ENCODE assay signal across 11 cellular contexts in the genomic region with DNA sequence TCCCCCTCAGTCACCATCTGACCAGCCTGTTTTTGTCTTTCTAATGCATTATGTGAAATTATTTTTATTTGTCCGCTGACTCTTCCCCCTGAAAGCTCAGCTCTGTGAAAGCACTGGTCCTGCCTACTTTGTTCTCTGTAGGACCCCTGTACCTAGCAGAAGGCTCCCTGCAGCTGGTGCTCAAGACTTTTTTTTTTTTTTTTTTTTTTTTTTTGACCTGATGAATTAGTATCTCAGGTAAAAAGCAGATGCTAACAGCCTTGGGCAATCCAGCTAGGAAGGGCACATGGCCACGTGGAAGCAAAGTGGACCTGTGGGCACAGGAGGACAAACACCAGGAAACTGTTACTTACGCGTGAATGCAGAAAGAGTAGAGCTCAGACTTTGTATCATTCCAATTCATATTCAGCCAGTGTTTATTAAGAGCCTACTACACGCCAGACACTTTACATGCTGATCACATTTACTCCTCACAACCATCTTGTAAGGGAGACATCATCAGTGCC. TPM values are rescaled to one million over a fixed set of nuclear protein-coding genes. Genes with fewer than 3 reads are reported as not detected.
A peak's percentile ranks its signal among the peaks of the same experiment; 100 is the strongest.
DNase-seq lines count a peak whose midpoint lies in the region; ATAC-seq and TF ChIP-seq lines count a peak whose summit lies in the region.
"Had no signal": no experiment of that assay in that cellular context is flagged by ENCODE, and none has a peak within 500 bp of the region (broad histone marks: within the 10 kb centered on the region; RNA-seq: fewer than 3 reads in every experiment).

No MANE protein-coding gene starts in this region.

- DNase-seq in DMS53 (lab: John Stamatoyannopoulos, UW) (peak; percentile 31), DMS53 treated with DMSO at 0.1 percent for 48 hours (lab: John Stamatoyannopoulos, UW; ENCODE audit: unreplicated experiment) (no peak), T-helper 17 cell (no peak), glutamatergic neuron (no peak), erythroblast (lab: John Stamatoyannopoulos, UW) (no peak), NCI-H82 treated with DMSO at 0.1 percent for 48 hours (lab: John Stamatoyannopoulos, UW; ENCODE audit: unreplicated experiment) (no peak), glomerular visceral epithelial cell (ENCODE audit: extremely low spot score) (no peak)

- H3K27me3 Mint-ChIP-seq in T-helper 17 cell (no peaks in the 10 kb centered on the region), glutamatergic neuron (ENCODE audit: unreplicated experiment) (peaks cover 11% of the 10 kb centered on the region)

- H3K4me3 Mint-ChIP-seq in T-helper 17 cell (peak overlapping the region; percentile 99), glutamatergic neuron (ENCODE audit: unreplicated experiment) (peak overlapping the region; percentile 89)

- H3K36me3 Mint-ChIP-seq in T-helper 17 cell (ENCODE audit: low read depth) = peaks cover 9% of the 10 kb centered on the region
- H3K36me3 Mint-ChIP-seq in glutamatergic neuron (ENCODE audit: unreplicated experiment) = no peaks in the 10 kb centered on the region

- peaks cover 12% of the 10 kb centered on the region for H3K4me1 ChIP-seq in skeletal muscle satellite cell (ENCODE audit: control insufficient read depth, insufficient read depth, low read length)
- H3K4me1 ChIP-seq: foreskin keratinocyte had no signal

- peaks cover 6% of the 10 kb centered on the region for H3K9me3 Mint-ChIP-seq in glutamatergic neuron (ENCODE audit: unreplicated experiment)

- peaks cover 41% of the 10 kb centered on the region for H3K36me3 ChIP-seq in skeletal muscle satellite cell (ENCODE audit: insufficient read depth, low read length)

- TF ChIP-seq CTCF in glutamatergic neuron (IDR thresholded peaks at IDR 0.05; ENCODE audit: partially characterized antibody, unreplicated experiment) = no peak

- ATAC-seq in T-helper 17 cell = no peak

- H3K4me1 Mint-ChIP-seq in T-helper 17 cell (peaks cover 47% of the 10 kb centered on the region), glutamatergic neuron (ENCODE audit: low read depth, unreplicated experiment) (peaks cover 14% of the 10 kb centered on the region)

- peak overlapping the region; percentile 92 for H3K4me2 ChIP-seq in skeletal muscle satellite cell (ENCODE audit: low read length)

- H3K27ac Mint-ChIP-seq in T-helper 17 cell (peak overlapping the region; percentile 83), glutamatergic neuron (ENCODE audit: unreplicated experiment) (peak overlapping the region; percentile 95)

- H3K4me3 ChIP-seq in skeletal muscle satellite cell (ENCODE audit: low read length) = peak overlapping the region; percentile 89

- H3K9ac ChIP-seq in skeletal muscle satellite cell (ENCODE audit: low read depth, low read length) = no peak overlapping the region

- H3K27me3 ChIP-seq in skeletal muscle satellite cell (ENCODE audit: control insufficient read depth, insufficient read depth, low read length) = no peaks in the 10 kb centered on the region
- H3K27me3 ChIP-seq: foreskin keratinocyte had no signal

- no peaks in the 10 kb centered on the region for H3K9me3 ChIP-seq in T-helper 17 cell (ENCODE audit: control insufficient read depth, low read length, poor library complexity, severe bottlenecking)
- no peaks in the 10 kb centered on the region for H3K9me3 ChIP-seq in skeletal muscle satellite cell (replicated peaks; ENCODE audit: low read length)

- TF ChIP-seq POLR2A in erythroblast (IDR thresholded peaks at IDR 0.05; ENCODE audit: low read length) = no peak

RNA-seq across cellular contexts. Expression of a gene that starts 0.6 kb away (rescaled TPM):
- total RNA-seq in T-helper 17 cell (10 to 100 TPM; 87.2 to 91.9 TPM), glutamatergic neuron (ENCODE audit: unreplicated experiment) (57.2 TPM)
- 14.4 and 27.1 TPM in 2 replicates for total RNA-seq in skeletal muscle satellite cell (2012; rRNA removed)

RNA-seq across cellular contexts. Expression of a gene that starts 18.3 kb away (rescaled TPM):
- total RNA-seq in T-helper 17 cell (10 to 100 TPM; 44.5 to 50.9 TPM), glutamatergic neuron (ENCODE audit: unreplicated experiment) (63.1 TPM)
- total RNA-seq in skeletal muscle satellite cell (2012; rRNA removed) = 38.7 and 40.8 TPM in 2 replicates

RNA-seq across cellular contexts. Expression of a gene that starts 23.6 kb away (rescaled TPM):
- total RNA-seq in T-helper 17 cell (10 to 100 TPM; 16.7 to 24.5 TPM), glutamatergic neuron (ENCODE audit: unreplicated experiment) (50.9 TPM)
- 20.5 and 38.5 TPM in 2 replicates for total RNA-seq in skeletal muscle satellite cell (2012; rRNA removed)

RNA-seq across cellular contexts. Expression of a gene that starts 45.8 kb away (rescaled TPM):
- total RNA-seq in T-helper 17 cell (10 to 100 TPM; 19.2 to 31.5 TPM), glutamatergic neuron (ENCODE audit: unreplicated experiment) (31.5 TPM)
- 22.1 and 35.8 TPM in 2 replicates for total RNA-seq in skeletal muscle satellite cell (2012; rRNA removed)

RNA-seq across cellular contexts. Expression of a gene that starts 46.9 kb away (rescaled TPM):
- total RNA-seq in T-helper 17 cell (not detected), glutamatergic neuron (ENCODE audit: unreplicated experiment) (not detected)
- not detected in 2 replicates for total RNA-seq in skeletal muscle satellite cell (2012; rRNA removed)
- total RNA-seq: A172, NCI-H460 had no signal
